24 cellular contexts compared by ENCODE assay signal in the genomic region with DNA sequence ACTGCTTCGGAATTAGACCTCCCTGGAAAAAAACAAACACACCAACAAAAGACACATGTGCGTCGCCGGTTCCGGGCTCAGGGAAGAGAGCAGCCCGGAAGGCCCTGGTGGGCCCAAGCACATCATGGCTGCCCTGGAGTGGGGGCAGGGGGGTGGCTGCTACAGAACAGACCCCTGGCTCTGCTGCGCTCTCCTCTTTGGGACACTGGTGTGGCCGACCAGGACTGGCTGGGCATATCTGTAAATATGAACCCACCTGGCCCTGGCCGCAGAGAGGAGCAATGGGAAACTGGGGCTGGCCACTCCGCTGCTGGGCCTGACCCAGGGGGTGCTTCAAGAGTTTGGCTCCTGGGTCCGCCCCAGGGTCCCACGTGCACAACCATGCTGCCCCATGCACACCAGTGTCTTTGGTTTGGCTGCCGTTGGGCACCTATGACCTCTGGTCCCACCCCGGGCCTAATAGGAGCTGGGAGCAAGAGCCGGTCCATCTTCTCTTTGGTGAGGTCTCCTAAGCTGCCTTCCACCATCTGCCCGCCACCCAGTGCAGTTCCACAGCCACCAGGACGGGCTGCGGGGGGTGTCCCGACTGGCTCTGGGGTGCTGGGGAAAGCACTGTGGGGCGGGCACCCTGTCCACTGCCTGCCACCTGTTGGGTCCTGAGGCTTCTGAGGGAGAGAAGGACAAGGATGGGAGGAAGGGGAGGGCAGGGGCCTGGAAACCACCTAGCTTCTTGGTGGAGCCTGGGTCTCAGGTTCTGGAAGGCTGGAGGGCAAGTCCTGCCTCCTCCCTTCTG.
"Had no signal": no experiment of that assay in that cellular context is flagged by ENCODE, and none has a peak within 500 bp of the region (broad histone marks: within the 10 kb centered on the region; RNA-seq: fewer than 3 reads in every experiment).

No MANE protein-coding gene starts in this region.

- H3K4me3 Mint-ChIP-seq: activated CD4-positive, alpha-beta T cell treated with anti-CD3 and anti-CD28 coated beads, Interleukin-2, amount 10 ng/mL, durations not matched to agents 7 days and 5 days; activated CD8-positive, alpha-beta memory T cell treated with anti-CD3 and anti-CD28 coated beads, Interleukin-2, amount 10 ng/mL, durations not matched to agents 7 days and 5 days; activated CD8-positive, alpha-beta T cell treated with anti-CD3 and anti-CD28 coated beads for 36 hours; T-helper 17 cell had no signal

- FAIRE-seq: colon had no signal

- H3K27me3 Mint-ChIP-seq: activated CD4-positive, alpha-beta T cell treated with anti-CD3 and anti-CD28 coated beads, Interleukin-2, amount 10 ng/mL, durations not matched to agents 7 days and 5 days; activated CD8-positive, alpha-beta memory T cell treated with anti-CD3 and anti-CD28 coated beads, Interleukin-2, amount 10 ng/mL, durations not matched to agents 7 days and 5 days; activated CD8-positive, alpha-beta T cell treated with anti-CD3 and anti-CD28 coated beads for 36 hours; progenitor cell of endocrine pancreas; T-helper 17 cell had no signal

- H3K4me1 Mint-ChIP-seq: activated CD4-positive, alpha-beta T cell treated with anti-CD3 and anti-CD28 coated beads, Interleukin-2, amount 10 ng/mL, durations not matched to agents 7 days and 5 days; activated CD8-positive, alpha-beta memory T cell treated with anti-CD3 and anti-CD28 coated beads, Interleukin-2, amount 10 ng/mL, durations not matched to agents 7 days and 5 days had no signal

- DNase-seq: activated CD4-positive, alpha-beta T cell treated with anti-CD3 and anti-CD28 coated beads, Interleukin-2, amount 10 ng/mL, durations not matched to agents 7 days and 5 days; activated CD8-positive, alpha-beta memory T cell treated with anti-CD3 and anti-CD28 coated beads, Interleukin-2, amount 10 ng/mL, durations not matched to agents 7 days and 5 days; activated CD8-positive, alpha-beta T cell treated with anti-CD3 and anti-CD28 coated beads for 36 hours; activated gamma-delta T cell; activated naive CD4-positive, alpha-beta T cell treated with anti-CD3 and anti-CD28 coated beads, Interleukin-2, amount 50 U/mL, for 16 hours; activated T-cell treated with anti-CD3 and anti-CD28 coated beads for 4 hours; brain microvascular endothelial cell; central memory CD4-positive, alpha-beta T cell; effector memory CD4-positive, alpha-beta T cell; islet precursor cell; left colon; mesenchymal stem cell; spleen; stimulated activated CD4-positive, alpha-beta T cell treated with anti-CD3 and anti-CD28 coated beads, Interleukin-4, amount 100 ng/mL, for 24 hours; stimulated activated naive CD4-positive, alpha-beta T cell treated with Interleukin-2 at 50 U/mL for 16 hours; SW 1271; T-helper 17 cell had no signal

- H3K27me3 ChIP-seq: brain microvascular endothelial cell, gastroesophageal sphincter, spleen had no signal

- ATAC-seq: activated CD4-positive, CD25-positive, alpha-beta regulatory T cell treated with anti-CD3 and anti-CD28 coated beads, Interleukin-2, amount 50 U/mL, for 24 hours; activated CD8-positive, alpha-beta memory T cell treated with anti-CD3 and anti-CD28 coated beads, Interleukin-2, amount 10 ng/mL, durations not matched to agents 7 days and 5 days; activated CD8-positive, alpha-beta T cell treated with anti-CD3 and anti-CD28 coated beads for 36 hours; gastroesophageal sphincter; left colon; mucosa of descending colon; T-helper 17 cell had no signal

- H3K9me3 Mint-ChIP-seq: activated CD4-positive, alpha-beta T cell treated with anti-CD3 and anti-CD28 coated beads, Interleukin-2, amount 10 ng/mL, durations not matched to agents 7 days and 5 days; activated CD8-positive, alpha-beta T cell treated with anti-CD3 and anti-CD28 coated beads for 36 hours had no signal

- H3K27ac ChIP-seq: brain microvascular endothelial cell, epithelial cell of prostate, gastroesophageal sphincter, thoracic aorta had no signal

- H3K36me3 Mint-ChIP-seq: activated CD8-positive, alpha-beta memory T cell treated with anti-CD3 and anti-CD28 coated beads, Interleukin-2, amount 10 ng/mL, durations not matched to agents 7 days and 5 days had no signal

- H3K9me3 ChIP-seq: gastroesophageal sphincter, mucosa of descending colon, spleen, thoracic aorta had no signal

- H3K4me3 ChIP-seq: gastroesophageal sphincter, mucosa of descending colon, spleen, thoracic aorta had no signal

- H3K27ac Mint-ChIP-seq: activated CD4-positive, alpha-beta T cell treated with anti-CD3 and anti-CD28 coated beads, Interleukin-2, amount 10 ng/mL, durations not matched to agents 7 days and 5 days; activated CD8-positive, alpha-beta memory T cell treated with anti-CD3 and anti-CD28 coated beads, Interleukin-2, amount 10 ng/mL, durations not matched to agents 7 days and 5 days; activated CD8-positive, alpha-beta T cell treated with anti-CD3 and anti-CD28 coated beads for 36 hours; progenitor cell of endocrine pancreas; T-helper 17 cell had no signal
